Comparison of ENCODE assay signal across 8 cellular contexts in genomic region chr10:88389456-88389855, GRCh38.
DNase-seq lines count a peak whose midpoint lies in the region; ATAC-seq, FAIRE-seq and TF ChIP-seq lines count a peak whose summit lies in the region.

No MANE protein-coding gene starts in this region.

- no peaks in the 10 kb centered on the region for H3K9me3 ChIP-seq in A549
- no peaks in the 10 kb centered on the region for H3K9me3 ChIP-seq in mucosa of descending colon

- CTCF ChIA-PET in A549 (lab: Yijun Ruan, JAX): interaction anchor here (0.6 to 3.3 kb wide), 39 partner anchors 10 to 598 kb away, joined by 3 to 39 read pairs (median 3); partner anchors contain the start of genes ATAD1, KLLN and PTEN

- H3K27ac ChIP-seq in A549 (no peak overlapping the region), coronary artery (no peak overlapping the region)

- TF ChIP-seq RAD21 in A549 (conservative IDR thresholded peaks at IDR 0.05 in 1 of 2, IDR thresholded peaks at IDR 0.05 in 1 of 2): peak; percentile 70 to 82

- H3K4me2 ChIP-seq in A549: no peak overlapping the region

- H3K36me3 ChIP-seq in mucosa of descending colon (ENCODE audit: low read depth): peaks cover 3% of the 10 kb centered on the region

- DNase-seq in A549 (ENCODE audit: low read depth in 1 of 2, low spot score in 1 of 2) (peak in 1 of 2 experiments; percentile 49), G401 (ENCODE audit: low spot score) (peak; percentile 89), NOMO-1 treated with DMSO at 0.1 percent for 48 hours (lab: John Stamatoyannopoulos, UW; ENCODE audit: unreplicated experiment) (peak; percentile 59), coronary artery (ENCODE audit: low spot score) (no peak), mucosa of descending colon (peak in 1 of 3 donors; percentile 85), GF-D8 (lab: John Stamatoyannopoulos, UW) (no peak)

- ATAC-seq in A549 (peak in 1 of 2 experiments; percentile 31; a peak in 1 of 6 replicates), mucosa of descending colon (no peak), GM21786 (IDR thresholded peaks at IDR 0.05; ENCODE audit: unreplicated experiment) (no peak), HG03457 (IDR thresholded peaks at IDR 0.05; ENCODE audit: unreplicated experiment) (no peak)

- no peak overlapping the region for H3K4me3 ChIP-seq in A549
- H3K4me3 ChIP-seq in coronary artery: no peak overlapping the region
- no peak overlapping the region for H3K4me3 ChIP-seq in mucosa of descending colon

- TF ChIP-seq CTCF in A549 (IDR thresholded peaks at IDR 0.05) (peak; percentile 74), coronary artery (IDR thresholded peaks at IDR 0.05) (peak; percentile 43), mucosa of descending colon (IDR thresholded peaks at IDR 0.05) (peak; percentile 24)

- WGBS in A549 (ENCODE audit: missing lambda C conversion rate): 7% methylated on average over 3 of the region's 3 CpGs

- FAIRE-seq in A549 (lab: Jason Lieb, UNC): peak; percentile 68

- H3K4me1 ChIP-seq in A549: peaks cover 29% of the 10 kb centered on the region
- peaks cover 27% of the 10 kb centered on the region for H3K4me1 ChIP-seq in mucosa of descending colon (ENCODE audit: low read depth)

- intact Hi-C loops in mucosa of descending colon (cut with DNase I, micrococcal nuclease): loop anchor here (5.0 to 10.0 kb wide), 2 partner anchors 527 to 535 kb away; partner anchors contain the start of genes KLLN (in 1 of the 2) and PTEN (in 1 of the 2)

- in situ Hi-C loops in G401 (cut with HindIII; ENCODE audit: low sequenced_read_pairs): no loop called here

- no peak for TF ChIP-seq EP300 in A549 (IDR thresholded peaks at IDR 0.05)

- TF ChIP-seq POLR2A in A549 (IDR thresholded peaks at IDR 0.05; ENCODE audit: low read length): no peak

- POLR2A ChIA-PET in A549 (lab: Yijun Ruan, JAX): interaction anchor here (1.2 to 5.6 kb wide), 3 partner anchors 526 to 572 kb away, joined by 3 to 83 read pairs (median 3); partner anchors contain the start of genes ATAD1, KLLN and PTEN

TF ChIP-seq in A549, 52 proteins besides CTCF, POLR2A, EP300 and RAD21:
- TF ChIP-seq FOSB (CRISPR knock-in tag; IDR thresholded peaks at IDR 0.05) (no peak), SMC3 (IDR thresholded peaks at IDR 0.05) (peak; percentile 93), USF2 (IDR thresholded peaks at IDR 0.05) (no peak), E2F6 (IDR thresholded peaks at IDR 0.05; ENCODE audit: borderline replicate concordance, low read depth) (no peak), MAZ (IDR thresholded peaks at IDR 0.05; ENCODE audit: borderline replicate concordance, low read depth, low read length) (no peak)

Comparison
In these comparisons a context has a peak if more than half of its experiments do, and no peak if none do; other contexts are left out.
1. DNase-seq: peak in G401 (single experiment) and NOMO-1 treated with DMSO at 0.1 percent for 48 hours (single experiment); none in coronary artery (single experiment) and GF-D8 (single experiment).
2. CTCF ChIP-seq: peak in every context shown above with its lines; median percentile 74 in A549; 43 in coronary artery; 24 in mucosa of descending colon.